26 cellular contexts compared by ENCODE assay signal in the genomic region with DNA sequence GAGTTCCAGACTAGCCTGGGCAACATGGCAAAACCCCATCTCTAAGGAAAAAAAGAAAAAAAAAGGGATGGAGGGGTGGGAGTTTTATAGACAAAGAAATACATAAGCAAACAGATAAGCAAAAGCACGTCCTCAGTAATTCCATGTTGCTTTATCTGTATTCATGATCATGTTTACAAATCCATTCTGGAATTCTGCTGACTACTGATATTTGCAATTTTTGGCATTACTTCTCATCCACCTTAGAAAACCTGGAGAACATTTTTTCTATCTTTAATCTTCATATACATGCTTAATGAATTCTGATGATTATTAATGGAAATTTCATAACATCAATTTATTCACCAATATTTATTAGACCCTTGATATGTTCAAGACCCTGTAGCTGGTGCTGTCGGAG.
"Had no signal": no experiment of that assay in that cellular context is flagged by ENCODE, and none has a peak within 500 bp of the region (broad histone marks: within the 10 kb centered on the region; RNA-seq: fewer than 3 reads in every experiment).

No MANE protein-coding gene starts in this region.

- H3K36me3 Mint-ChIP-seq: activated naive CD8-positive, alpha-beta T cell treated with anti-CD3 and anti-CD28 coated beads, Interleukin-2, amount 10 ng/mL, durations not matched to agents 7 days and 5 days; mesothelial cell of epicardium; naive B cell had no signal

- DNase-seq: activated CD4-positive, alpha-beta memory T cell treated with anti-CD3 and anti-CD28 coated beads, Interleukin-2, amount 10 ng/mL, durations not matched to agents 7 days and 5 days; activated CD4-positive, alpha-beta T cell treated with anti-CD3 and anti-CD28 coated beads for 1 hour; activated CD4-positive, alpha-beta T cell treated with anti-CD3 and anti-CD28 coated beads, Interleukin-2, amount 10 ng/mL, durations not matched to agents 7 days and 5 days; activated CD8-positive, alpha-beta memory T cell treated with anti-CD3 and anti-CD28 coated beads, Interleukin-2, amount 50 U/mL, for 48 hours; activated naive CD4-positive, alpha-beta T cell; activated naive CD8-positive, alpha-beta T cell treated with anti-CD3 and anti-CD28 coated beads, Interleukin-2, amount 10 ng/mL, durations not matched to agents 7 days and 5 days; activated T-cell treated with anti-CD3 and anti-CD28 coated beads, Interleukin-2, amount 50 U/mL, for 48 hours; amniotic stem cell; caudate nucleus; cortex of kidney; effector memory CD8-positive, alpha-beta T cell; erythroblast; gastrocnemius medialis; glutamatergic neuron; left cardiac atrium; mammary epithelial cell; naive B cell; stimulated activated CD4-positive, alpha-beta T cell treated with anti-CD3 and anti-CD28 coated beads, Interleukin-12 subunit alpha, Interleukin-12 subunit beta, amount 100 ng/mL, for 4 hours; stimulated activated CD4-positive, alpha-beta T cell treated with anti-CD3 and anti-CD28 coated beads, Interleukin-4, amount 100 ng/mL, for 1 hour; SW 1271; T-helper 17 cell; T1000; uterus had no signal

- ATAC-seq: effector memory CD8-positive, alpha-beta T cell; gastrocnemius medialis; left cardiac atrium; sciatic nerve; T-helper 17 cell had no signal

- H3K27ac Mint-ChIP-seq: activated CD4-positive, alpha-beta memory T cell treated with anti-CD3 and anti-CD28 coated beads, Interleukin-2, amount 10 ng/mL, durations not matched to agents 7 days and 5 days; activated naive CD8-positive, alpha-beta T cell treated with anti-CD3 and anti-CD28 coated beads, Interleukin-2, amount 10 ng/mL, durations not matched to agents 7 days and 5 days; mesothelial cell of epicardium had no signal

- H3K9me3 Mint-ChIP-seq: activated CD4-positive, alpha-beta memory T cell treated with anti-CD3 and anti-CD28 coated beads, Interleukin-2, amount 10 ng/mL, durations not matched to agents 7 days and 5 days; activated CD4-positive, alpha-beta T cell treated with anti-CD3 and anti-CD28 coated beads, Interleukin-2, amount 10 ng/mL, durations not matched to agents 7 days and 5 days; activated naive CD8-positive, alpha-beta T cell treated with anti-CD3 and anti-CD28 coated beads, Interleukin-2, amount 10 ng/mL, durations not matched to agents 7 days and 5 days; effector memory CD8-positive, alpha-beta T cell; mesothelial cell of epicardium; stimulated activated naive CD8-positive, alpha-beta T cell treated with anti-CD3 and anti-CD28 coated beads, Interleukin-15, Interleukin-2, amounts not matched to agents 100 ng/mL and 50 ng/mL, for 24 hours had no signal

- H3K27me3 Mint-ChIP-seq: activated CD4-positive, alpha-beta memory T cell treated with anti-CD3 and anti-CD28 coated beads, Interleukin-2, amount 10 ng/mL, durations not matched to agents 7 days and 5 days; activated CD4-positive, alpha-beta T cell treated with anti-CD3 and anti-CD28 coated beads, Interleukin-2, amount 10 ng/mL, durations not matched to agents 7 days and 5 days; activated naive CD8-positive, alpha-beta T cell treated with anti-CD3 and anti-CD28 coated beads, Interleukin-2, amount 10 ng/mL, durations not matched to agents 7 days and 5 days; effector memory CD8-positive, alpha-beta T cell; naive B cell; stimulated activated naive CD8-positive, alpha-beta T cell treated with anti-CD3 and anti-CD28 coated beads, Interleukin-15, Interleukin-2, amounts not matched to agents 100 ng/mL and 50 ng/mL, for 24 hours; T-helper 17 cell had no signal
